22 cellular contexts compared by ENCODE assay signal in genomic region chr5:94130077-94130476, GRCh38.
"Had no signal": no experiment of that assay in that cellular context is flagged by ENCODE, and none has a peak within 500 bp of the region (broad histone marks: within the 10 kb centered on the region; RNA-seq: fewer than 3 reads in every experiment).

No MANE protein-coding gene starts in this region.

- H3K36me3 ChIP-seq: colonic mucosa, esophagus muscularis mucosa, gastrocnemius medialis, heart right ventricle, left lung, lower lobe of right lung had no signal

- DNase-seq: colonic mucosa; cortex of kidney; effector CD8-positive, alpha-beta T cell; effector memory CD8-positive, alpha-beta T cell; endodermal cell; foreskin melanocyte; gastrocnemius medialis; glutamatergic neuron; head of caudate nucleus; heart right ventricle; hippocampal formation; left cardiac atrium; left lung; left ventricle myocardium superior; lower lobe of right lung; mesendoderm; midbrain had no signal

- H3K9me3 Mint-ChIP-seq: dendritic cell treated with granulocyte-macrophage colony-stimulating factor and Interleukin-4, amounts not matched to agents 40 ng/mL and 50 ng/mL, for 4 days had no signal

- FAIRE-seq: endometrium, islet of Langerhans, keratinocyte had no signal

- H3K27ac Mint-ChIP-seq: dendritic cell treated with granulocyte-macrophage colony-stimulating factor and Interleukin-4, amounts not matched to agents 40 ng/mL and 50 ng/mL, for 4 days; effector memory CD8-positive, alpha-beta T cell; endodermal cell had no signal

- H3K4me3 ChIP-seq: colonic mucosa, esophagus muscularis mucosa, gastrocnemius medialis, heart right ventricle, left lung, lower lobe of right lung had no signal

- H3K4me1 Mint-ChIP-seq: endodermal cell had no signal

- H3K4me1 ChIP-seq: colonic mucosa, esophagus muscularis mucosa, gastrocnemius medialis, heart right ventricle, left lung, lower lobe of right lung had no signal

- ATAC-seq: effector memory CD8-positive, alpha-beta T cell; gastrocnemius medialis; heart right ventricle; left cardiac atrium; left lung; left ventricle myocardium superior; lower lobe of right lung had no signal

- H3K27me3 ChIP-seq: colonic mucosa, esophagus muscularis mucosa, gastrocnemius medialis, heart right ventricle, left lung had no signal

- H3K4me3 Mint-ChIP-seq: dendritic cell treated with granulocyte-macrophage colony-stimulating factor and Interleukin-4, amounts not matched to agents 40 ng/mL and 50 ng/mL, for 4 days; effector memory CD8-positive, alpha-beta T cell; endodermal cell had no signal

- H3K27ac ChIP-seq: colonic mucosa, esophagus muscularis mucosa, gastrocnemius medialis, heart right ventricle, left lung, lower lobe of right lung had no signal

- H3K9me3 ChIP-seq: colonic mucosa, gastrocnemius medialis had no signal
